10 cellular contexts compared by ENCODE assay signal in genomic region chr13:98751397-98752110, GRCh38. TPM values are rescaled to one million over a fixed set of nuclear protein-coding genes. Genes with fewer than 3 reads are reported as not detected.
A peak's percentile ranks its signal among the peaks of the same experiment; 100 is the strongest.
DNase-seq lines count a peak whose midpoint lies in the region; ATAC-seq, FAIRE-seq and TF ChIP-seq lines count a peak whose summit lies in the region.
"Had no signal": no experiment of that assay in that cellular context is flagged by ENCODE, and none has a peak within 500 bp of the region (broad histone marks: within the 10 kb centered on the region; RNA-seq: fewer than 3 reads in every experiment).

No MANE protein-coding gene starts in this region.

- peak overlapping the region; percentile 47 to 83 (median 71) for H3K4me3 Mint-ChIP-seq in brain
- H3K4me3 Mint-ChIP-seq in activated T-helper 1 cell treated with anti-CD3 and anti-CD28 coated beads, Interleukin-12 subunit alpha, Interleukin-12 subunit beta, Interleukin-2, Interleukin-4 antibody, amounts not matched to agents 30 ng/mL and 10 ng/mL and 1 ng/mL, durations not matched to agents 14 hours and 24 hours and 36 hours, result no peak overlapping the region

- H3K9ac ChIP-seq in keratinocyte (ENCODE audit: control insufficient read depth, extremely low read depth, insufficient read depth, low read length) (no peak overlapping the region), stomach smooth muscle (ENCODE audit: low read length in 2 of 2) (no peak overlapping the region)

- H3K36me3 ChIP-seq in keratinocyte (ENCODE audit: control insufficient read depth in 2 of 2, extremely low read depth in 1 of 2, insufficient read depth in 2 of 2, low read length in 2 of 2), result no peaks in the 10 kb centered on the region
- no peaks in the 10 kb centered on the region for H3K36me3 ChIP-seq in stomach smooth muscle (ENCODE audit: control insufficient read depth in 2 of 2, insufficient read depth in 2 of 2, low read length in 2 of 2)

- peaks cover 3% of the 10 kb centered on the region for H3K9me3 ChIP-seq in keratinocyte (ENCODE audit: control insufficient read depth, low read depth, low read length)
- H3K9me3 ChIP-seq in stomach smooth muscle (ENCODE audit: control insufficient read depth in 2 of 2, low read length in 2 of 2), result no peaks in the 10 kb centered on the region

- peaks cover 8% of the 10 kb centered on the region for H3K36me3 Mint-ChIP-seq in brain
- H3K36me3 Mint-ChIP-seq in activated T-helper 1 cell treated with anti-CD3 and anti-CD28 coated beads, Interleukin-12 subunit alpha, Interleukin-12 subunit beta, Interleukin-2, Interleukin-4 antibody, amounts not matched to agents 30 ng/mL and 10 ng/mL and 1 ng/mL, durations not matched to agents 14 hours and 24 hours and 36 hours (ENCODE audit: low read depth), result peaks cover 2% of the 10 kb centered on the region

- peak; percentile 36 for FAIRE-seq in keratinocyte (lab: Jason Lieb, UNC)

- dilution Hi-C loops in keratinocyte (cut with MboI; ENCODE audit: extremely low pct_ligation_motif_present, low sequenced_read_pairs), result no loop called here

- H3K9me1 ChIP-seq in keratinocyte (ENCODE audit: control insufficient read depth, extremely low read depth, insufficient read depth, low read length), result no peaks in the 10 kb centered on the region

- H3K27ac Mint-ChIP-seq in brain, result no peak overlapping the region
- no peak overlapping the region for H3K27ac Mint-ChIP-seq in activated T-helper 1 cell treated with anti-CD3 and anti-CD28 coated beads, Interleukin-12 subunit alpha, Interleukin-12 subunit beta, Interleukin-2, Interleukin-4 antibody, amounts not matched to agents 30 ng/mL and 10 ng/mL and 1 ng/mL, durations not matched to agents 14 hours and 24 hours and 36 hours

- no peak for TF ChIP-seq CTCF in brain (conservative IDR thresholded peaks at IDR 0.05)
- TF ChIP-seq CTCF in keratinocyte (optimal IDR thresholded peaks at IDR 0.05 in 1 of 3, IDR thresholded peaks at IDR 0.05 in 1 of 3, conservative IDR thresholded peaks at IDR 0.05 in 1 of 3; ENCODE audit: extremely low read depth in 1 of 3, insufficient read depth in 2 of 3, low read length in 3 of 3), result no peak

- H3K27me3 ChIP-seq in keratinocyte (ENCODE audit: control insufficient read depth, extremely low read depth, insufficient read depth, low read length) (peaks cover 46% of the 10 kb centered on the region), stomach smooth muscle (ENCODE audit: control insufficient read depth in 1 of 2, insufficient read depth in 2 of 2, low read length in 2 of 2) (peaks cover 14 to 26% of the 10 kb centered on the region in 2 donors)

- H3K4me3 ChIP-seq in keratinocyte (ENCODE audit: control insufficient read depth in 2 of 3, extremely low read depth in 1 of 3, insufficient read depth in 2 of 3, low read depth in 1 of 3, low read length in 3 of 3) (peak overlapping the region; percentile 14 to 60 (median 25)), stomach smooth muscle (ENCODE audit: low read length in 2 of 2) (peak overlapping the region; percentile 31 to 57)

- no peaks in the 10 kb centered on the region for H4K20me1 ChIP-seq in keratinocyte (ENCODE audit: control insufficient read depth, extremely low read depth, insufficient read depth, low read length)

- peak overlapping the region; percentile 74 for H3K4me2 ChIP-seq in keratinocyte (ENCODE audit: control insufficient read depth, extremely low read depth, insufficient read depth, low read depth, low read length)

- H3K79me2 ChIP-seq in keratinocyte (ENCODE audit: control insufficient read depth, insufficient read depth, low read length), result no peaks in the 10 kb centered on the region

- peak overlapping the region; percentile 30 for H2AFZ ChIP-seq in keratinocyte (ENCODE audit: control insufficient read depth, low read length)

- H3K4me1 ChIP-seq in keratinocyte (ENCODE audit: control insufficient read depth, extremely low read depth, insufficient read depth, low read length), result peaks cover 5% of the 10 kb centered on the region
- H3K4me1 ChIP-seq in stomach smooth muscle (ENCODE audit: control insufficient read depth, insufficient read depth, low read length), result peaks cover 16% of the 10 kb centered on the region

- H3K9me3 Mint-ChIP-seq in brain, result peaks cover 16 to 31% (median 27%) of the 10 kb centered on the region in 5 experiments
- peaks cover 17% of the 10 kb centered on the region for H3K9me3 Mint-ChIP-seq in activated T-helper 1 cell treated with anti-CD3 and anti-CD28 coated beads, Interleukin-12 subunit alpha, Interleukin-12 subunit beta, Interleukin-2, Interleukin-4 antibody, amounts not matched to agents 30 ng/mL and 10 ng/mL and 1 ng/mL, durations not matched to agents 14 hours and 24 hours and 36 hours

- H3K4me1 Mint-ChIP-seq in brain, result no peaks in the 10 kb centered on the region
- no peaks in the 10 kb centered on the region for H3K4me1 Mint-ChIP-seq in activated T-helper 1 cell treated with anti-CD3 and anti-CD28 coated beads, Interleukin-12 subunit alpha, Interleukin-12 subunit beta, Interleukin-2, Interleukin-4 antibody, amounts not matched to agents 30 ng/mL and 10 ng/mL and 1 ng/mL, durations not matched to agents 14 hours and 24 hours and 36 hours (ENCODE audit: low read depth)

- H3K27ac ChIP-seq in keratinocyte (ENCODE audit: control insufficient read depth, insufficient read depth, low read length), result no peak overlapping the region
- no peak overlapping the region for H3K27ac ChIP-seq in stomach smooth muscle (ENCODE audit: low read length)

- DNase-seq in NCI-H2171 treated with DMSO at 0.1 percent for 48 hours (lab: John Stamatoyannopoulos, UW), result peak; percentile 9
- no peak for DNase-seq in NCI-H2171 (lab: John Stamatoyannopoulos, UW)
- no peak for DNase-seq in keratinocyte (ENCODE audit: low read depth, low spot score)
- no peak for DNase-seq in NCI-H1436 (lab: John Stamatoyannopoulos, UW)
- no peak for DNase-seq in activated T-helper 1 cell treated with anti-CD3 and anti-CD28 coated beads, Interleukin-12 subunit alpha, Interleukin-12 subunit beta, Interleukin-2, Interleukin-4 antibody, amounts not matched to agents 30 ng/mL and 10 ng/mL and 1 ng/mL, durations not matched to agents 14 hours and 24 hours and 36 hours (ENCODE audit: low spot score)
- DNase-seq: erythroblast had no signal

- intact Hi-C loops in activated T-helper 1 cell treated with anti-CD3 and anti-CD28 coated beads, Interleukin-12 subunit alpha, Interleukin-12 subunit beta, Interleukin-2, Interleukin-4 antibody, amounts not matched to agents 30 ng/mL and 10 ng/mL and 1 ng/mL, durations not matched to agents 14 hours and 24 hours and 36 hours (cut with micrococcal nuclease), result no loop called here

- H3K27me3 Mint-ChIP-seq in brain, result peaks cover 59% of the 10 kb centered on the region
- peaks cover 46% of the 10 kb centered on the region for H3K27me3 Mint-ChIP-seq in activated T-helper 1 cell treated with anti-CD3 and anti-CD28 coated beads, Interleukin-12 subunit alpha, Interleukin-12 subunit beta, Interleukin-2, Interleukin-4 antibody, amounts not matched to agents 30 ng/mL and 10 ng/mL and 1 ng/mL, durations not matched to agents 14 hours and 24 hours and 36 hours (ENCODE audit: insufficient read depth)

- ATAC-seq in HG03025 (IDR thresholded peaks at IDR 0.05; ENCODE audit: low FRiP score, unreplicated experiment), result no peak

RNA-seq across cellular contexts. Expression of gene SLC15A1, which starts 0.9 kb away (rescaled TPM):
- polyA plus RNA-seq in brain (ENCODE audit: insufficient read depth, low read depth, low replicate concordance), result not detected
- 0.10 to 0.25 TPM (median 0.13 TPM) in 3 replicates for polyA plus RNA-seq in keratinocyte
- polyA plus RNA-seq in keratinocyte (2011; ENCODE audit: low read depth), result 2.6 TPM
- polyA plus RNA-seq in keratinocyte (2011; cell fraction: cytosol; rRNA removed), result 0.12 TPM in 1 of 2 replicates, not detected in the other
- polyA plus RNA-seq in keratinocyte (2011; cell fraction: nucleus; rRNA removed), result 0.55 and 1.1 TPM in 2 replicates
- polyA plus RNA-seq in keratinocyte (2012; ENCODE audit: low replicate concordance), result 0.22 and 6.4 TPM in 2 replicates
- polyA minus RNA-seq in keratinocyte, result 0.35 to 0.56 TPM in 2 of 3 replicates, not detected in the other
- not detected for polyA minus RNA-seq in keratinocyte (2011; cell fraction: cytosol; rRNA and poly(A)+ RNA removed)
- polyA minus RNA-seq in keratinocyte (2011; cell fraction: nucleus; rRNA and poly(A)+ RNA removed), result 0.93 and 1.4 TPM in 2 replicates
- total RNA-seq in activated T-helper 1 cell treated with anti-CD3 and anti-CD28 coated beads, Interleukin-12 subunit alpha, Interleukin-12 subunit beta, Interleukin-2, Interleukin-4 antibody, amounts not matched to agents 30 ng/mL and 10 ng/mL and 1 ng/mL, durations not matched to agents 14 hours and 24 hours and 36 hours, result not detected in 2 replicates
- polyA plus RNA-seq: AG04450 had no signal
